ENCODE assay signal across 8 cellular contexts in genomic region chr11:134037093-134037908, GRCh38. TPM values are rescaled to one million over a fixed set of nuclear protein-coding genes. Genes with fewer than 3 reads are reported as not detected.
DNase-seq lines count a peak whose midpoint lies in the region; ATAC-seq and TF ChIP-seq lines count a peak whose summit lies in the region.

No MANE protein-coding gene starts in this region.

- H3K36me3 ChIP-seq in gastrocnemius medialis: no peaks in the 10 kb centered on the region

- H3K27ac ChIP-seq in gastrocnemius medialis: peak overlapping the region; percentile 67 to 77 (median 68)

- intact Hi-C loops in gastrocnemius medialis (cut with DNase I; ENCODE audit: low total_unique reads): loop anchor here (10.0 kb wide), 1 partner anchor 298 kb away; the partner anchor contains the start of gene GLB1L2

- H3K27me3 ChIP-seq in gastrocnemius medialis: no peaks in the 10 kb centered on the region

- H3K4me3 ChIP-seq in astrocyte of the cerebellum (ENCODE audit: low read depth, low read length) (peak overlapping the region; percentile 56), gastrocnemius medialis (peak overlapping the region; percentile 54 to 89 (median 60))

- ATAC-seq in GM19025 (IDR thresholded peaks at IDR 0.05; ENCODE audit: low read depth, unreplicated experiment) (peak; percentile 48), HG03378 (IDR thresholded peaks at IDR 0.05; ENCODE audit: unreplicated experiment) (peak; percentile 70), gastrocnemius medialis (peak; percentile 24 to 49), HG02763 (IDR thresholded peaks at IDR 0.05; ENCODE audit: unreplicated experiment) (no peak)

- in situ Hi-C loops in SK-MEL-5 (cut with HindIII; ENCODE audit: low pct_unique_long_range_greater_than_20kb, low sequenced_read_pairs): no loop called here
- in situ Hi-C loops in astrocyte of the cerebellum (cut with HindIII; ENCODE audit: low sequenced_read_pairs): no loop called here
- in situ Hi-C loops in gastrocnemius medialis (cut with MboI; ENCODE audit: low sequenced_read_pairs in 4 of 4): no loop called here

- no peaks in the 10 kb centered on the region for H3K9me3 ChIP-seq in gastrocnemius medialis

- H3K4me1 ChIP-seq in gastrocnemius medialis: peaks cover 30 to 48% of the 10 kb centered on the region in 2 donors

- no peak for TF ChIP-seq CTCF in astrocyte of the cerebellum (IDR thresholded peaks at IDR 0.05; ENCODE audit: low read depth, low read length, missing control alignments)
- no peak for TF ChIP-seq CTCF in gastrocnemius medialis (IDR thresholded peaks at IDR 0.05 in 4 of 5, conservative IDR thresholded peaks at IDR 0.05 in 1 of 5)

- DNase-seq in AG08395 (ENCODE audit: low spot score) (peak; percentile 54), SK-MEL-5 (ENCODE audit: low read depth, low spot score) (peak; percentile 6), astrocyte of the cerebellum (ENCODE audit: low read depth) (no peak), hypothalamus (lab: John Stamatoyannopoulos, UW) (peak in 32 of 51 donors; percentile 14 to 80 (median 49)), gastrocnemius medialis (no peak)

- TF ChIP-seq POLR2A in gastrocnemius medialis (IDR thresholded peaks at IDR 0.05): no peak

RNA-seq across cellular contexts. Expression of gene JAM3, which starts 31.6 kb away (rescaled TPM):
- total RNA-seq in SK-MEL-5 (2014; rRNA removed; shearing (Covaris generic)): 70.7 and 72.2 TPM in 2 replicates
- polyA plus RNA-seq in SK-MEL-5 (2015; cell fraction: cytosol; rRNA removed): 54.3 and 69.6 TPM in 2 replicates
- 29.3 and 36.9 TPM in 2 replicates for polyA plus RNA-seq in SK-MEL-5 (2015; cell fraction: nucleus; rRNA removed)
- 1 to 10 TPM; 3.5 to 9.7 (median 6.2) TPM for total RNA-seq in gastrocnemius medialis

Comparison
In these comparisons a context has a peak if more than half of its experiments do, and no peak if none do; other contexts are left out.
1. DNase-seq: peak in AG08395 (single experiment), SK-MEL-5 (single experiment) and hypothalamus (32 of 51); none in astrocyte of the cerebellum (single experiment) and gastrocnemius medialis (0 of 2).